23 cellular contexts compared by ENCODE assay signal in the genomic region with DNA sequence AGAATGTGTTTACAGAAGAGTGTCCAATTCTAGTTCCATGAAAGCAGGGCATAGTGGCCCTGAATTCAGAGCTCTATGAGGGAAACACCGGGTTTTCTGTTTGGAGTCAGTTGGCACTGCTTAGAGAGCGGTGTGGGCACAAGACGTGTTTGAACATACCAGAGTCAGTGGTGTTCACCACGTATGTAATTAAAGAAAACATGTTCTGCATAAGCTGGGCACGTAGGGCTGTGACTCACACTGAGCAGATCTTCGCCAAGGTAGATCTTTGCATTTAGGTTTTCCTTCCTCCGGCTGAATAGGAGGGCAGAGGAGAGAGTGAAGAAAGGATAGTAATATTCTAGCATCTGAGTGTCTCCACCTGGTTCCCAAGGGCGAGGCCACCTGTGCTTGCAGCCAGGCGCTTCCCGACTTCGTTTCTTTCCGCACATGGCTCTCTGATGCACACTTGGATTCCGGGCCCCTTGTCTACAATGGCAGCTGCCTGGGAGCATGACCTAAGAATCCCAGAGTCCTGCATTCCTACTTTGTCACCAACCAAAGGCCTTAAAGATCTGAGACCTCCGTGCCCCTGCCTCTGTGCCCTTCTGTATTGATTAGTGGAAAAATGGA.
DNase-seq lines count a peak whose midpoint lies in the region; ATAC-seq and TF ChIP-seq lines count a peak whose summit lies in the region.
"Had no signal": no experiment of that assay in that cellular context is flagged by ENCODE, and none has a peak within 500 bp of the region (broad histone marks: within the 10 kb centered on the region; RNA-seq: fewer than 3 reads in every experiment).

No MANE protein-coding gene starts in this region.

- no peaks in the 10 kb centered on the region for H3K9me3 ChIP-seq in SK-N-SH
- no peaks in the 10 kb centered on the region for H3K9me3 ChIP-seq in RWPE2 (ENCODE audit: severe bottlenecking)
- H3K9me3 ChIP-seq: Caco-2, Peyer's patch had no signal

- TF ChIP-seq CTCF in SK-N-SH (IDR thresholded peaks at IDR 0.05) (no peak), RWPE2 (IDR thresholded peaks at IDR 0.05; ENCODE audit: poor library complexity, severe bottlenecking) (no peak)

- intact Hi-C loops in posterior vena cava (cut with DNase I): no loop called here

- no peak overlapping the region for H3K4me2 ChIP-seq in SK-N-SH
- H3K4me2 ChIP-seq: BLaER1 had no signal

- peak; percentile 1 for DNase-seq in SK-N-SH
- no peak for DNase-seq in RWPE2 (ENCODE audit: low spot score)
- DNase-seq in posterior vena cava (ENCODE audit: low spot score): peak; percentile 44
- no peak for DNase-seq in HUDEP-2 (lab: John Stamatoyannopoulos, UW; ENCODE audit: unreplicated experiment in 76 of 76)
- no peak for DNase-seq in globus pallidus (ENCODE audit: low spot score)
- no peak for DNase-seq in KBM-7
- DNase-seq: ACHN; Caco-2; CD4-positive, alpha-beta T cell; DND-41; GOT3; HCEC 1CT; IMR-90; NCI-H1694; NCI-H2081; NCI-H2171 treated with DMSO at 0.1 percent for 48 hours; NCI-H526; Peyer's patch; Right ventricle myocardium superior had no signal

- CTCF ChIA-PET in SK-N-SH (lab: Yijun Ruan, JAX): interaction anchor here (1.2 kb wide), 1 partner anchor 10 kb away, joined by 3 read pairs; no protein-coding TSS in a partner anchor

- no peaks in the 10 kb centered on the region for H3K9me2 ChIP-seq in SK-N-SH

- POLR2A ChIA-PET in SK-N-SH (lab: Yijun Ruan, JAX): no interaction called here

- H3K4me3 ChIP-seq in SK-N-SH (ENCODE audit: low read depth in 2 of 2, low read length in 1 of 2): no peak overlapping the region
- H3K4me3 ChIP-seq in RWPE2 (ENCODE audit: severe bottlenecking): no peak overlapping the region
- H3K4me3 ChIP-seq: BLaER1, Peyer's patch had no signal

- no peaks in the 10 kb centered on the region for H3F3A ChIP-seq in SK-N-SH (replicated peaks; ENCODE audit: insufficient read depth)

- 33% methylated on average over 14 of the region's 14 CpGs for WGBS in SK-N-SH (ENCODE audit: low lambda C conversion rate)

- peaks cover 0 to 11% of the 10 kb centered on the region in 2 experiments; a peak in 1 of 4 replicates for H3K4me1 ChIP-seq in SK-N-SH (ENCODE audit: control insufficient read depth in 1 of 2, insufficient read depth in 2 of 2, low read depth in 1 of 2, low read length in 1 of 2)
- peaks cover 7% of the 10 kb centered on the region for H3K4me1 ChIP-seq in RWPE2 (ENCODE audit: insufficient read depth, poor library complexity, severe bottlenecking)
- H3K4me1 ChIP-seq: BLaER1, Caco-2, Peyer's patch had no signal

- TF ChIP-seq RAD21 in SK-N-SH (IDR thresholded peaks at IDR 0.05; ENCODE audit: low read length): no peak

- H3K27me3 ChIP-seq in SK-N-SH (ENCODE audit: insufficient read depth) (no peaks in the 10 kb centered on the region), RWPE2 (ENCODE audit: insufficient read depth, poor library complexity, severe bottlenecking) (no peaks in the 10 kb centered on the region)
- H3K27me3 ChIP-seq: Peyer's patch had no signal

- in situ Hi-C loops in KBM-7 (cut with MboI; ENCODE audit: low pct_unique_long_range_greater_than_20kb, low sequenced_read_pairs): no loop called here

- no peaks in the 10 kb centered on the region for H4K20me1 ChIP-seq in SK-N-SH (ENCODE audit: insufficient read depth)
- H4K20me1 ChIP-seq: BLaER1 had no signal

- TF ChIP-seq EP300 in SK-N-SH (IDR thresholded peaks at IDR 0.05; ENCODE audit: borderline replicate concordance in 1 of 2, low read depth in 1 of 2, low read length in 1 of 2): no peak

- no peaks in the 10 kb centered on the region for H3K36me3 ChIP-seq in SK-N-SH (replicated peaks in 1 of 2; ENCODE audit: control insufficient read depth in 1 of 2, insufficient read depth in 2 of 2, low read length in 1 of 2)
- no peaks in the 10 kb centered on the region for H3K36me3 ChIP-seq in RWPE2 (ENCODE audit: low read depth)
- H3K36me3 ChIP-seq: BLaER1, Peyer's patch had no signal

- H3K27ac ChIP-seq in SK-N-SH (ENCODE audit: low read depth in 2 of 2, low read length in 1 of 2) (no peak overlapping the region), RWPE2 (ENCODE audit: poor library complexity, severe bottlenecking) (no peak overlapping the region)
- H3K27ac ChIP-seq: 22Rv1, BLaER1, Peyer's patch had no signal

- no peaks in the 10 kb centered on the region for H3K79me2 ChIP-seq in SK-N-SH (ENCODE audit: insufficient read depth)

- no peak for ATAC-seq in SK-N-SH treated with all-trans-retinoic acid at 6 μM for 48 hours
- ATAC-seq in RWPE2 (ENCODE audit: low read depth): peak; percentile 83
- ATAC-seq in esophagus mucosa: peak; percentile 95

- no peak overlapping the region for H2AFZ ChIP-seq in SK-N-SH (ENCODE audit: low read depth)

- no peak overlapping the region for H3K9ac ChIP-seq in SK-N-SH
- H3K9ac ChIP-seq: BLaER1 had no signal

TF ChIP-seq in SK-N-SH, 30 proteins besides CTCF, POLR2A, EP300 and RAD21:
- no peak for TF ChIP-seq YY1 (IDR thresholded peaks at IDR 0.05; ENCODE audit: low read depth)
- TF ChIP-seq, protein P1, sequence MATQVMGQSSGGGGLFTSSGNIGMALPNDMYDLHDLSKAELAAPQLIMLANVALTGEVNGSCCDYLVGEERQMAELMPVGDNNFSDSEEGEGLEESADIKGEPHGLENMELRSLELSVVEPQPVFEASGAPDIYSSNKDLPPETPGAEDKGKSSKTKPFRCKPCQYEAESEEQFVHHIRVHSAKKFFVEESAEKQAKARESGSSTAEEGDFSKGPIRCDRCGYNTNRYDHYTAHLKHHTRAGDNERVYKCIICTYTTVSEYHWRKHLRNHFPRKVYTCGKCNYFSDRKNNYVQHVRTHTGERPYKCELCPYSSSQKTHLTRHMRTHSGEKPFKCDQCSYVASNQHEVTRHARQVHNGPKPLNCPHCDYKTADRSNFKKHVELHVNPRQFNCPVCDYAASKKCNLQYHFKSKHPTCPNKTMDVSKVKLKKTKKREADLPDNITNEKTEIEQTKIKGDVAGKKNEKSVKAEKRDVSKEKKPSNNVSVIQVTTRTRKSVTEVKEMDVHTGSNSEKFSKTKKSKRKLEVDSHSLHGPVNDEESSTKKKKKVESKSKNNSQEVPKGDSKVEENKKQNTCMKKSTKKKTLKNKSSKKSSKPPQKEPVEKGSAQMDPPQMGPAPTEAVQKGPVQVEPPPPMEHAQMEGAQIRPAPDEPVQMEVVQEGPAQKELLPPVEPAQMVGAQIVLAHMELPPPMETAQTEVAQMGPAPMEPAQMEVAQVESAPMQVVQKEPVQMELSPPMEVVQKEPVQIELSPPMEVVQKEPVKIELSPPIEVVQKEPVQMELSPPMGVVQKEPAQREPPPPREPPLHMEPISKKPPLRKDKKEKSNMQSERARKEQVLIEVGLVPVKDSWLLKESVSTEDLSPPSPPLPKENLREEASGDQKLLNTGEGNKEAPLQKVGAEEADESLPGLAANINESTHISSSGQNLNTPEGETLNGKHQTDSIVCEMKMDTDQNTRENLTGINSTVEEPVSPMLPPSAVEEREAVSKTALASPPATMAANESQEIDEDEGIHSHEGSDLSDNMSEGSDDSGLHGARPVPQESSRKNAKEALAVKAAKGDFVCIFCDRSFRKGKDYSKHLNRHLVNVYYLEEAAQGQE (IDR thresholded peaks at IDR 0.05; ENCODE audit: low read depth, low read length): no peak
- TF ChIP-seq FOXJ3 (CRISPR knock-in tag; IDR thresholded peaks at IDR 0.05): no peak
- no peak for TF ChIP-seq EZH2phosphoT487 (IDR thresholded peaks at IDR 0.05; ENCODE audit: borderline replicate concordance, low read depth)
- TF ChIP-seq, protein P2, sequence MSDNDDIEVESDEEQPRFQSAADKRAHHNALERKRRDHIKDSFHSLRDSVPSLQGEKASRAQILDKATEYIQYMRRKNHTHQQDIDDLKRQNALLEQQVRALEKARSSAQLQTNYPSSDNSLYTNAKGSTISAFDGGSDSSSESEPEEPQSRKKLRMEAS (IDR thresholded peaks at IDR 0.05; ENCODE audit: low read depth): no peak
- TF ChIP-seq JUND (IDR thresholded peaks at IDR 0.05): no peak
- TF ChIP-seq MXI1 (IDR thresholded peaks at IDR 0.05; ENCODE audit: low read depth, low read length): no peak
TF ChIP-seq in SK-N-SH: peak in this region for 0.

TF ChIP-seq in SK-N-SH treated with all-trans-retinoic acid at 6 μM for 48 hours, 23 proteins besides CTCF, POLR2A, EP300 and RAD21:
- no peak for TF ChIP-seq PPARA (CRISPR knock-in tag; IDR thresholded peaks at IDR 0.05; ENCODE audit: borderline replicate concordance)
- no peak for TF ChIP-seq GLIS3 (CRISPR knock-in tag; IDR thresholded peaks at IDR 0.05)
- no peak for TF ChIP-seq RARB (CRISPR knock-in tag; IDR thresholded peaks at IDR 0.05)
- TF ChIP-seq, protein P3, sequence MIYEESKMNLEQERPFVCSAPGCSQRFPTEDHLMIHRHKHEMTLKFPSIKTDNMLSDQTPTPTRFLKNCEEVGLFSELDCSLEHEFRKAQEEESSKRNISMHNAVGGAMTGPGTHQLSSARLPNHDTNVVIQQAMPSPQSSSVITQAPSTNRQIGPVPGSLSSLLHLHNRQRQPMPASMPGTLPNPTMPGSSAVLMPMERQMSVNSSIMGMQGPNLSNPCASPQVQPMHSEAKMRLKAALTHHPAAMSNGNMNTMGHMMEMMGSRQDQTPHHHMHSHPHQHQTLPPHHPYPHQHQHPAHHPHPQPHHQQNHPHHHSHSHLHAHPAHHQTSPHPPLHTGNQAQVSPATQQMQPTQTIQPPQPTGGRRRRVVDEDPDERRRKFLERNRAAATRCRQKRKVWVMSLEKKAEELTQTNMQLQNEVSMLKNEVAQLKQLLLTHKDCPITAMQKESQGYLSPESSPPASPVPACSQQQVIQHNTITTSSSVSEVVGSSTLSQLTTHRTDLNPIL (CRISPR knock-in tag; IDR thresholded peaks at IDR 0.05; ENCODE audit: low read depth): no peak
- TF ChIP-seq ESRRG (CRISPR knock-in tag; IDR thresholded peaks at IDR 0.05): no peak
- no peak for TF ChIP-seq ZNF70 (CRISPR knock-in tag; IDR thresholded peaks at IDR 0.05)
- TF ChIP-seq ZFP3 (CRISPR knock-in tag; IDR thresholded peaks at IDR 0.05): no peak
- TF ChIP-seq ZNF565 (CRISPR knock-in tag; conservative IDR thresholded peaks at IDR 0.05; ENCODE audit: low read depth): no peak
- no peak for TF ChIP-seq ZC3H10 (CRISPR knock-in tag; IDR thresholded peaks at IDR 0.05)
- no peak for TF ChIP-seq TCF4 (CRISPR knock-in tag; IDR thresholded peaks at IDR 0.05; ENCODE audit: borderline replicate concordance)
- no peak for TF ChIP-seq ZNF8 (CRISPR knock-in tag; IDR thresholded peaks at IDR 0.05)
- no peak for TF ChIP-seq ISL1 (CRISPR knock-in tag; IDR thresholded peaks at IDR 0.05)
- no peak for TF ChIP-seq TOX (CRISPR knock-in tag; IDR thresholded peaks at IDR 0.05; ENCODE audit: borderline replicate concordance)

Comparison
In these comparisons a context has a peak if more than half of its experiments do, and no peak if none do; other contexts are left out.
1. DNase-seq: peak in SK-N-SH (single experiment) and posterior vena cava (single experiment); none in RWPE2 (single experiment), HUDEP-2 (0 of 76), globus pallidus (single experiment) and KBM-7 (single experiment).